ENCODE assay signal across 20 cellular contexts in genomic region chr16:79328327-79329162, GRCh38.
DNase-seq lines count a peak whose midpoint lies in the region; ATAC-seq and TF ChIP-seq lines count a peak whose summit lies in the region.
"Had no signal": no experiment of that assay in that cellular context is flagged by ENCODE, and none has a peak within 500 bp of the region (broad histone marks: within the 10 kb centered on the region; RNA-seq: fewer than 3 reads in every experiment).

No MANE protein-coding gene starts in this region.

- H3K4ac ChIP-seq in trophoblast cell (ENCODE audit: low read depth, low read length): no peak overlapping the region

- no peak overlapping the region for H2BK5ac ChIP-seq in trophoblast cell (ENCODE audit: low read depth, low read length, poor library complexity)

- TF ChIP-seq CTCF in CD14-positive monocyte (IDR thresholded peaks at IDR 0.05) (no peak), nephron progenitor cell (IDR thresholded peaks at IDR 0.05) (no peak)

- H3K9ac ChIP-seq in HUES64 (ENCODE audit: low read depth, low read length) (no peak overlapping the region), trophoblast cell (ENCODE audit: low read length) (no peak overlapping the region)

- no peaks in the 10 kb centered on the region for H3K79me1 ChIP-seq in trophoblast cell (ENCODE audit: low read length)

- peak overlapping the region; percentile 8; the same call in 1 of the 2 replicates for H3K27ac ChIP-seq in HUES64 (ENCODE audit: low read depth, low read length)
- H3K27ac ChIP-seq in trophoblast cell (ENCODE audit: low read depth, low read length): no peak overlapping the region
- H3K27ac ChIP-seq: SK-N-MC, vagina had no signal

- no peak overlapping the region for H4K8ac ChIP-seq in trophoblast cell (ENCODE audit: low read depth, low read length)

- H3K36me3 Mint-ChIP-seq in CD14-positive monocyte (peaks cover 0 to 4% of the 10 kb centered on the region in 2 donors), nephron progenitor cell (ENCODE audit: low read depth) (no peaks in the 10 kb centered on the region)
- no peaks in the 10 kb centered on the region for H3K36me3 Mint-ChIP-seq in dendritic cell treated with granulocyte-macrophage colony-stimulating factor and Interleukin-4, amounts not matched to agents 40 ng/mL and 50 ng/mL, for 4 days (ENCODE audit: low read depth)
- H3K36me3 Mint-ChIP-seq: stimulated activated effector memory CD8-positive, alpha-beta T cell treated with anti-CD3 and anti-CD28 coated beads, Interleukin-12 subunit alpha, Interleukin-12 subunit beta, amount 100 ng/mL, for 72 hours had no signal

- no peak overlapping the region for H2AFZ ChIP-seq in trophoblast cell (ENCODE audit: insufficient read depth, low read length, poor library complexity)

- H3K79me2 ChIP-seq in trophoblast cell (ENCODE audit: control insufficient read depth, insufficient read depth, low read length, poor library complexity): no peaks in the 10 kb centered on the region

- H3K14ac ChIP-seq in trophoblast cell (ENCODE audit: low read length): no peak overlapping the region

- H2BK12ac ChIP-seq in trophoblast cell (ENCODE audit: low read length): no peak overlapping the region

- H3K9me3 Mint-ChIP-seq in CD14-positive monocyte (peaks cover 0 to 3% (median 0%) of the 10 kb centered on the region in 7 donors), nephron progenitor cell (no peaks in the 10 kb centered on the region)
- H3K9me3 Mint-ChIP-seq in dendritic cell treated with granulocyte-macrophage colony-stimulating factor and Interleukin-4, amounts not matched to agents 40 ng/mL and 50 ng/mL, for 4 days: no peaks in the 10 kb centered on the region
- H3K9me3 Mint-ChIP-seq: stimulated activated effector memory CD8-positive, alpha-beta T cell treated with anti-CD3 and anti-CD28 coated beads, Interleukin-12 subunit alpha, Interleukin-12 subunit beta, amount 100 ng/mL, for 72 hours had no signal

- H4K91ac ChIP-seq in trophoblast cell (ENCODE audit: low read depth, low read length): no peak overlapping the region

- no peak for ATAC-seq in GM18505 (IDR thresholded peaks at IDR 0.05; ENCODE audit: unreplicated experiment)
- ATAC-seq in HG02642 (IDR thresholded peaks at IDR 0.05; ENCODE audit: poor library complexity, unreplicated experiment): no peak
- ATAC-seq: stimulated activated effector memory CD8-positive, alpha-beta T cell treated with anti-CD3 and anti-CD28 coated beads, Interleukin-12 subunit alpha, Interleukin-12 subunit beta, amount 100 ng/mL, for 72 hours had no signal

- no peak overlapping the region for H3K18ac ChIP-seq in trophoblast cell (ENCODE audit: low read length)

- H3K27ac Mint-ChIP-seq in CD14-positive monocyte (peak overlapping the region; percentile 91 to 98 (median 96)), nephron progenitor cell (no peak overlapping the region)
- H3K27ac Mint-ChIP-seq in dendritic cell treated with granulocyte-macrophage colony-stimulating factor and Interleukin-4, amounts not matched to agents 40 ng/mL and 50 ng/mL, for 4 days: peak overlapping the region; percentile 92
- H3K27ac Mint-ChIP-seq: stimulated activated effector memory CD8-positive, alpha-beta T cell treated with anti-CD3 and anti-CD28 coated beads, Interleukin-12 subunit alpha, Interleukin-12 subunit beta, amount 100 ng/mL, for 72 hours had no signal

- no peak overlapping the region for H2AK5ac ChIP-seq in trophoblast cell (ENCODE audit: low read length)

- H3K4me3 Mint-ChIP-seq in CD14-positive monocyte (peak overlapping the region; percentile 47 to 84), nephron progenitor cell (no peak overlapping the region)
- peak overlapping the region; percentile 49 for H3K4me3 Mint-ChIP-seq in dendritic cell treated with granulocyte-macrophage colony-stimulating factor and Interleukin-4, amounts not matched to agents 40 ng/mL and 50 ng/mL, for 4 days
- H3K4me3 Mint-ChIP-seq: stimulated activated effector memory CD8-positive, alpha-beta T cell treated with anti-CD3 and anti-CD28 coated beads, Interleukin-12 subunit alpha, Interleukin-12 subunit beta, amount 100 ng/mL, for 72 hours had no signal

- H3K27me3 Mint-ChIP-seq in CD14-positive monocyte (ENCODE audit: low read depth in 3 of 3) (peaks cover 0 to 5% (median under 1%) of the 10 kb centered on the region in 3 donors), nephron progenitor cell (ENCODE audit: low read depth, poor library complexity) (peaks cover 6% of the 10 kb centered on the region)
- H3K27me3 Mint-ChIP-seq in dendritic cell treated with granulocyte-macrophage colony-stimulating factor and Interleukin-4, amounts not matched to agents 40 ng/mL and 50 ng/mL, for 4 days: peaks cover 1% of the 10 kb centered on the region

- 53% methylated on average over 8 of the region's 8 CpGs for WGBS in HUES64
- WGBS in trophoblast cell (ENCODE audit: extremely low coverage, insufficient coverage, insufficient read length): no CpG with 5 or more reads among the region's 8 CpGs

- peaks cover 58% of the 10 kb centered on the region for H3K4me1 Mint-ChIP-seq in CD14-positive monocyte
- H3K4me1 Mint-ChIP-seq in dendritic cell treated with granulocyte-macrophage colony-stimulating factor and Interleukin-4, amounts not matched to agents 40 ng/mL and 50 ng/mL, for 4 days (ENCODE audit: low read depth): peaks cover 70% of the 10 kb centered on the region
- H3K4me1 Mint-ChIP-seq in nephron progenitor cell: peaks cover 23% of the 10 kb centered on the region

- DNase-seq in CD14-positive monocyte (ENCODE audit: low spot score): no peak
- peak; percentile 22 for DNase-seq in inferior parietal cortex (ENCODE audit: extremely low spot score)
- no peak for DNase-seq in trophoblast cell
- no peak for DNase-seq in nephron progenitor cell
- DNase-seq: AML-193; DND-41; effector CD8-positive, alpha-beta T cell; foreskin melanocyte; IMR-90; kidney glomerular epithelial cell; NCI-H1436 treated with DMSO at 0.1 percent for 48 hours; NCI-H748 treated with DMSO at 0.1 percent for 48 hours; stimulated activated CD4-positive, alpha-beta T cell treated with anti-CD3 and anti-CD28 coated beads, Interleukin-4, amount 100 ng/mL, for 24 hours had no signal

- H4K12ac ChIP-seq in trophoblast cell (ENCODE audit: low read depth, low read length): no peak overlapping the region

- TF ChIP-seq POLR2A in GM18505 (IDR thresholded peaks at IDR 0.05; ENCODE audit: borderline replicate concordance, extremely low read depth, insufficient read depth, insufficient read length): no peak

- H3K27me3 ChIP-seq in HUES64 (ENCODE audit: insufficient read depth, low read length) (no peaks in the 10 kb centered on the region), trophoblast cell (ENCODE audit: insufficient read depth, low read length) (no peaks in the 10 kb centered on the region)
- H3K27me3 ChIP-seq: vagina had no signal

- H3K4me3 ChIP-seq in HUES64 (ENCODE audit: low read length) (peak overlapping the region; percentile 24; the same call in 1 of the 2 replicates), trophoblast cell (ENCODE audit: low read depth, low read length) (no peak overlapping the region)
- H3K4me3 ChIP-seq: SK-N-MC, vagina had no signal

- H3K23ac ChIP-seq in trophoblast cell (ENCODE audit: low read length): no peak overlapping the region

- H3K36me3 ChIP-seq in HUES64 (ENCODE audit: insufficient read depth, low read length) (no peaks in the 10 kb centered on the region), trophoblast cell (ENCODE audit: control insufficient read depth in 1 of 2, insufficient read depth in 2 of 2, low read length in 2 of 2) (no peaks in the 10 kb centered on the region)
- H3K36me3 ChIP-seq: vagina had no signal

- H3K4me1 ChIP-seq in HUES64 (ENCODE audit: insufficient read depth, low read length): peaks cover 29% of the 10 kb centered on the region
- peaks cover 0 to 2% of the 10 kb centered on the region in 2 experiments for H3K4me1 ChIP-seq in trophoblast cell (ENCODE audit: control insufficient read depth in 1 of 2, insufficient read depth in 2 of 2, low read length in 2 of 2)

- H3K4me2 ChIP-seq in trophoblast cell (ENCODE audit: low read length): no peak overlapping the region

- no peaks in the 10 kb centered on the region for H3K9me3 ChIP-seq in HUES64 (ENCODE audit: insufficient read depth, low read depth, low read length)
- no peaks in the 10 kb centered on the region for H3K9me3 ChIP-seq in trophoblast cell (ENCODE audit: insufficient read depth, low read depth, low read length)
- H3K9me3 ChIP-seq: vagina had no signal

- intact Hi-C loops in CD14-positive monocyte (cut with micrococcal nuclease): loop anchor here in 1 of 2 donors (5.0 kb wide), 1 partner anchor 61 kb away; no protein-coding TSS in a partner anchor
- intact Hi-C loops in dendritic cell treated with granulocyte-macrophage colony-stimulating factor and Interleukin-4, amounts not matched to agents 40 ng/mL and 50 ng/mL, for 4 days (cut with micrococcal nuclease): loop anchor here (1.0 to 10.0 kb wide), 5 partner anchors 12 to 272 kb away; partner anchors contain the start of gene MAF

- H2BK120ac ChIP-seq in trophoblast cell (ENCODE audit: insufficient read depth, low read length, poor library complexity): no peak overlapping the region
